In the genomic region with DNA sequence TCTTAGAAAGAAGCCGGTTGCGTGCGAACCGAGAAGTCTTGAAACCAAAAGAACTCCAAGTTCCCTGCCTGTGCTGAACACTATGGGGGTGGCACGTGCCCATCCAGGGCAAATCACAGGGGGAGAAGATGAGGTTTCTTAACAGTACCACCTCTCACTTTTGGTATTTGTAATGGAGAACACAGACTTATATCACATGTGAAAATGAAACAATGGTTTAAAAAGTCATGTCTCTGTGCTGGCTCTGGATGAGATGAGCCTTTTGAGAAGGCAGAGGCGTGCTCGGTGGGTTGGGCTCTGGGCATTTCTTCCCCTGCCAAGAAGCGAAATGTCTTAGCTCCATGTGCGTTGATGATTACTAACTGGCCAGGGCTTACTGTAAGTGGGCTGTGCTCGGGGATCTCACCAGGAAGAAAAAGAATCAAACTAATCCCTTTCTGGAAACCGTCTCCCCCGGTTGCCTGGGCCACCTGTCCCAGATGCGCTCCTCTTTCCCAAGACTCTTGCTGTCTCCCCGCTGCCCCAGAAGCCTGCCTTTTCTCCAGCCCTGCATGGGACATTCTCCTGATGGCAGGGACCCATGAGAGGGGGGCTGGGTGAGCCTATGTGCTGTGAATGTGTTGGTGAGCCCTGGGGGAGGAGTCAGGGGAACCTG, we compare ENCODE assay signal across 1 cellular context.
TF ChIP-seq lines count a peak whose summit lies in the region.

No MANE protein-coding gene starts in this region.

TF ChIP-seq in GM23338, 12 proteins besides CTCF, POLR2A, EP300 and RAD21 (continued from another document):
- TF ChIP-seq, protein P1, sequence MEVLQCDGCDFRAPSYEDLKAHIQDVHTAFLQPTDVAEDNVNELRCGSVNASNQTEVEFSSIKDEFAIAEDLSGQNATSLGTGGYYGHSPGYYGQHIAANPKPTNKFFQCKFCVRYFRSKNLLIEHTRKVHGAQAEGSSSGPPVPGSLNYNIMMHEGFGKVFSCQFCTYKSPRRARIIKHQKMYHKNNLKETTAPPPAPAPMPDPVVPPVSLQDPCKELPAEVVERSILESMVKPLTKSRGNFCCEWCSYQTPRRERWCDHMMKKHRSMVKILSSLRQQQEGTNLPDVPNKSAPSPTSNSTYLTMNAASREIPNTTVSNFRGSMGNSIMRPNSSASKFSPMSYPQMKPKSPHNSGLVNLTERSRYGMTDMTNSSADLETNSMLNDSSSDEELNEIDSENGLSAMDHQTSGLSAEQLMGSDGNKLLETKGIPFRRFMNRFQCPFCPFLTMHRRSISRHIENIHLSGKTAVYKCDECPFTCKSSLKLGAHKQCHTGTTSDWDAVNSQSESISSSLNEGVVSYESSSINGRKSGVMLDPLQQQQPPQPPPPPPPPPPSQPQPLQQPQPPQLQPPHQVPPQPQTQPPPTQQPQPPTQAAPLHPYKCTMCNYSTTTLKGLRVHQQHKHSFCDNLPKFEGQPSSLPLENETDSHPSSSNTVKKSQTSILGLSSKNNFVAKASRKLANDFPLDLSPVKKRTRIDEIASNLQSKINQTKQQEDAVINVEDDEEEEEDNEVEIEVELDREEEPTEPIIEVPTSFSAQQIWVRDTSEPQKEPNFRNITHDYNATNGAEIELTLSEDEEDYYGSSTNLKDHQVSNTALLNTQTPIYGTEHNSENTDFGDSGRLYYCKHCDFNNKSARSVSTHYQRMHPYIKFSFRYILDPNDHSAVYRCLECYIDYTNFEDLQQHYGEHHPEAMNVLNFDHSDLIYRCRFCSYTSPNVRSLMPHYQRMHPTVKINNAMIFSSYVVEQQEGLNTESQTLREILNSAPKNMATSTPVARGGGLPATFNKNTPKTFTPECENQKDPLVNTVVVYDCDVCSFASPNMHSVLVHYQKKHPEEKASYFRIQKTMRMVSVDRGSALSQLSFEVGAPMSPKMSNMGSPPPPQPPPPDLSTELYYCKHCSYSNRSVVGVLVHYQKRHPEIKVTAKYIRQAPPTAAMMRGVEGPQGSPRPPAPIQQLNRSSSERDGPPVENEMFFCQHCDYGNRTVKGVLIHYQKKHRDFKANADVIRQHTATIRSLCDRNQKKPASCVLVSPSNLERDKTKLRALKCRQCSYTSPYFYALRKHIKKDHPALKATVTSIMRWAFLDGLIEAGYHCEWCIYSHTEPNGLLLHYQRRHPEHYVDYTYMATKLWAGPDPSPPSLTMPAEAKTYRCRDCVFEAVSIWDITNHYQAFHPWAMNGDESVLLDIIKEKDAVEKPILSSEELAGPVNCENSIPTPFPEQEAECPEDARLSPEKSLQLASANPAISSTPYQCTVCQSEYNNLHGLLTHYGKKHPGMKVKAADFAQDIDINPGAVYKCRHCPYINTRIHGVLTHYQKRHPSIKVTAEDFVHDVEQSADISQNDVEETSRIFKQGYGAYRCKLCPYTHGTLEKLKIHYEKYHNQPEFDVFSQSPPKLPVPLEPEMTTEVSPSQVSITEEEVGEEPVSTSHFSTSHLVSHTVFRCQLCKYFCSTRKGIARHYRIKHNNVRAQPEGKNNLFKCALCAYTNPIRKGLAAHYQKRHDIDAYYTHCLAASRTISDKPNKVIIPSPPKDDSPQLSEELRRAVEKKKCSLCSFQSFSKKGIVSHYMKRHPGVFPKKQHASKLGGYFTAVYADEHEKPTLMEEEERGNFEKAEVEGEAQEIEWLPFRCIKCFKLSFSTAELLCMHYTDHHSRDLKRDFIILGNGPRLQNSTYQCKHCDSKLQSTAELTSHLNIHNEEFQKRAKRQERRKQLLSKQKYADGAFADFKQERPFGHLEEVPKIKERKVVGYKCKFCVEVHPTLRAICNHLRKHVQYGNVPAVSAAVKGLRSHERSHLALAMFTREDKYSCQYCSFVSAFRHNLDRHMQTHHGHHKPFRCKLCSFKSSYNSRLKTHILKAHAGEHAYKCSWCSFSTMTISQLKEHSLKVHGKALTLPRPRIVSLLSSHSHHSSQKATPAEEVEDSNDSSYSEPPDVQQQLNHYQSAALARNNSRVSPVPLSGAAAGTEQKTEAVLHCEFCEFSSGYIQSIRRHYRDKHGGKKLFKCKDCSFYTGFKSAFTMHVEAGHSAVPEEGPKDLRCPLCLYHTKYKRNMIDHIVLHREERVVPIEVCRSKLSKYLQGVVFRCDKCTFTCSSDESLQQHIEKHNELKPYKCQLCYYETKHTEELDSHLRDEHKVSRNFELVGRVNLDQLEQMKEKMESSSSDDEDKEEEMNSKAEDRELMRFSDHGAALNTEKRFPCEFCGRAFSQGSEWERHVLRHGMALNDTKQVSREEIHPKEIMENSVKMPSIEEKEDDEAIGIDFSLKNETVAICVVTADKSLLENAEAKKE (CRISPR knock-in tag; IDR thresholded peaks at IDR 0.05) = no peak
- TF ChIP-seq NANOG (IDR thresholded peaks at IDR 0.05; ENCODE audit: borderline replicate concordance) = no peak
- TF ChIP-seq CREB1 (CRISPR knock-in tag; IDR thresholded peaks at IDR 0.05; ENCODE audit: low read depth) = no peak
- TF ChIP-seq ETS1 (IDR thresholded peaks at IDR 0.05) = no peak
- no peak for TF ChIP-seq ZNF114 (CRISPR knock-in tag; IDR thresholded peaks at IDR 0.05)
- no peak for TF ChIP-seq STAT1 (IDR thresholded peaks at IDR 0.05; ENCODE audit: unreplicated experiment)
- no peak for TF ChIP-seq JUNB (IDR thresholded peaks at IDR 0.05; ENCODE audit: unreplicated experiment)
- TF ChIP-seq EZH2phosphoT487 (IDR thresholded peaks at IDR 0.05; ENCODE audit: unreplicated experiment) = no peak
- no peak for TF ChIP-seq EZH2 (IDR thresholded peaks at IDR 0.05; ENCODE audit: low read depth, unreplicated experiment)
